Comparison of ENCODE assay signal across 8 cellular contexts in the genomic region with DNA sequence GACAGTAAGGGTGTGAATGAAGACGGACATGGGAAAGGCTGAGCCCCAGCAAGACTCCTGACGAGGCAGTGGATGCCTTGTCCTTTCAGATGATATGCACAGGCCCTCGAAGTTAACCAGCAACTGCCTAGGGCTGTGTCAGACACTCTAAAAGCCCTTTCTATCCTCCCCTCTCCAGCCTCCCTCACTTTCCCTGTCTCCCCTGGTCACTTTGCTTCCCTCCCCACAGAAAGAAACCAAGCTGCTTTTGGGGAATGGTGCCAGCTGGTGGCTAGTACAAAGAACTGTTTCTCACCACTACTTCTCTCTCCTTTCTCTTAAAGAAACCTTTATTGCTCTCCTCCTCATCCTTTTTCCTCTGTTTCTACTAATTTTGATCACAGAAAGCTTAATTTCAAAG. TPM values are rescaled to one million over a fixed set of nuclear protein-coding genes. Genes with fewer than 3 reads are reported as not detected.
DNase-seq lines count a peak whose midpoint lies in the region; ATAC-seq and TF ChIP-seq lines count a peak whose summit lies in the region.

No MANE protein-coding gene starts in this region.

- H3K9me3 Mint-ChIP-seq in HFFc6, result no peaks in the 10 kb centered on the region
- no peaks in the 10 kb centered on the region for H3K9me3 Mint-ChIP-seq in activated T-cell treated with anti-CD3 and anti-CD28 coated beads, Interleukin-2, amount 50 U/mL, for 72 hours

- peak overlapping the region; percentile 43; the same call in 1 of the 2 replicates for H3K4me3 Mint-ChIP-seq in HFFc6
- no peak overlapping the region for H3K4me3 Mint-ChIP-seq in activated T-cell treated with anti-CD3 and anti-CD28 coated beads, Interleukin-2, amount 50 U/mL, for 72 hours

- peak overlapping the region; percentile 72 for H3K27ac Mint-ChIP-seq in HFFc6
- no peak overlapping the region for H3K27ac Mint-ChIP-seq in activated T-cell treated with anti-CD3 and anti-CD28 coated beads, Interleukin-2, amount 50 U/mL, for 72 hours

- peak; percentile 70 for TF ChIP-seq CTCF in HFFc6 (IDR thresholded peaks at IDR 0.05)
- TF ChIP-seq CTCF in GM10266 (IDR thresholded peaks at IDR 0.05; ENCODE audit: control insufficient read depth, insufficient read depth, low read depth, missing control alignments), result no peak

- no peak for ATAC-seq in GM19455 (IDR thresholded peaks at IDR 0.05; ENCODE audit: unreplicated experiment)
- ATAC-seq in activated T-cell treated with anti-CD3 and anti-CD28 coated beads, Interleukin-2, amount 50 U/mL, for 72 hours (replicated peaks in 1 of 2), result no peak
- no peak for ATAC-seq in GM21367 (IDR thresholded peaks at IDR 0.05; ENCODE audit: unreplicated experiment)

- in situ Hi-C loops in ACHN (cut with HindIII; ENCODE audit: low pct_ligation_motif_present, low pct_unique_long_range_greater_than_20kb, low sequenced_read_pairs), result loop anchor here (25.0 kb wide), 1 partner anchor 90 kb away; no protein-coding TSS in a partner anchor

- peak; percentile 13 for DNase-seq in ACHN
- DNase-seq in HFFc6, result no peak
- peak; percentile 58 for DNase-seq in astrocyte of the hippocampus (ENCODE audit: low read depth, low spot score)
- peak; percentile 56 for DNase-seq in left kidney (ENCODE audit: low read depth, low spot score)
- no peak for DNase-seq in GM10266 (ENCODE audit: extremely low spot score)
- DNase-seq in activated T-cell treated with anti-CD3 and anti-CD28 coated beads, Interleukin-2, amount 50 U/mL, for 72 hours, result no peak

- H3K27me3 Mint-ChIP-seq in HFFc6 (ENCODE audit: insufficient read depth), result peaks cover 2% of the 10 kb centered on the region
- H3K27me3 Mint-ChIP-seq in activated T-cell treated with anti-CD3 and anti-CD28 coated beads, Interleukin-2, amount 50 U/mL, for 72 hours (ENCODE audit: low read depth), result peaks cover 15% of the 10 kb centered on the region

- peaks cover 50% of the 10 kb centered on the region for H3K4me1 Mint-ChIP-seq in HFFc6 (ENCODE audit: low read depth)
- no peaks in the 10 kb centered on the region for H3K4me1 Mint-ChIP-seq in activated T-cell treated with anti-CD3 and anti-CD28 coated beads, Interleukin-2, amount 50 U/mL, for 72 hours (ENCODE audit: low read depth)

- H3K36me3 Mint-ChIP-seq in HFFc6 (ENCODE audit: low read depth), result peaks cover 25% of the 10 kb centered on the region
- H3K36me3 Mint-ChIP-seq in activated T-cell treated with anti-CD3 and anti-CD28 coated beads, Interleukin-2, amount 50 U/mL, for 72 hours (ENCODE audit: insufficient read depth in 2 of 2), result no peaks in the 10 kb centered on the region

RNA-seq across cellular contexts. Expression of a gene that starts 21.4 kb away (rescaled TPM):
- 10 to 100 TPM; 14.4 to 18.9 (median 16.7) TPM for total RNA-seq in HFFc6 (2021; fragmentation: NEBNext Ultra II Directional; extraction: Animal tissue kit (Norgen Biotek cat#: 25700))
- under 1 TPM; 0.12 to 0.21 TPM for total RNA-seq in activated T-cell treated with anti-CD3 and anti-CD28 coated beads, Interleukin-2, amount 50 U/mL, for 72 hours

Comparison
In these comparisons a context has a peak if more than half of its experiments do, and no peak if none do; other contexts are left out.
1. DNase-seq: peak in ACHN (single experiment), astrocyte of the hippocampus (single experiment) and left kidney (single experiment); none in HFFc6 (single experiment), GM10266 (single experiment) and activated T-cell treated with anti-CD3 and anti-CD28 coated beads, Interleukin-2, amount 50 U/mL, for 72 hours (0 of 2).
2. RNA of a gene that starts 21.4 kb away (total RNA-seq): 14.4 to 18.9 TPM in HFFc6; 0.12 to 0.21 TPM in activated T-cell treated with anti-CD3 and anti-CD28 coated beads, Interleukin-2, amount 50 U/mL, for 72 hours; every median in the first group is over 10 times any median in the second.